In genomic region chr1:117779364-117779763, GRCh38 we compare ENCODE assay signal across 7 cellular contexts.
"Had no signal": no experiment of that assay in that cellular context is flagged by ENCODE, and none has a peak within 500 bp of the region (broad histone marks: within the 10 kb centered on the region; RNA-seq: fewer than 3 reads in every experiment).

No MANE protein-coding gene starts in this region.

- H3K4me3 ChIP-seq: GM23338 had no signal

- FAIRE-seq: H1, H54, HTR-8/SVneo had no signal

- H3K4me3 Mint-ChIP-seq: GM23338, H9 had no signal

- DNase-seq: H9, HCEC 1CT, KBM-7 had no signal

- ATAC-seq: GM23338 had no signal

- H3K9me3 Mint-ChIP-seq: GM23338, H9 had no signal

- H2AFZ ChIP-seq: GM23338 had no signal

- H3K27ac Mint-ChIP-seq: GM23338, H9 had no signal

- H3K4me2 ChIP-seq: GM23338 had no signal
